8 cellular contexts compared by ENCODE assay signal in the genomic region with DNA sequence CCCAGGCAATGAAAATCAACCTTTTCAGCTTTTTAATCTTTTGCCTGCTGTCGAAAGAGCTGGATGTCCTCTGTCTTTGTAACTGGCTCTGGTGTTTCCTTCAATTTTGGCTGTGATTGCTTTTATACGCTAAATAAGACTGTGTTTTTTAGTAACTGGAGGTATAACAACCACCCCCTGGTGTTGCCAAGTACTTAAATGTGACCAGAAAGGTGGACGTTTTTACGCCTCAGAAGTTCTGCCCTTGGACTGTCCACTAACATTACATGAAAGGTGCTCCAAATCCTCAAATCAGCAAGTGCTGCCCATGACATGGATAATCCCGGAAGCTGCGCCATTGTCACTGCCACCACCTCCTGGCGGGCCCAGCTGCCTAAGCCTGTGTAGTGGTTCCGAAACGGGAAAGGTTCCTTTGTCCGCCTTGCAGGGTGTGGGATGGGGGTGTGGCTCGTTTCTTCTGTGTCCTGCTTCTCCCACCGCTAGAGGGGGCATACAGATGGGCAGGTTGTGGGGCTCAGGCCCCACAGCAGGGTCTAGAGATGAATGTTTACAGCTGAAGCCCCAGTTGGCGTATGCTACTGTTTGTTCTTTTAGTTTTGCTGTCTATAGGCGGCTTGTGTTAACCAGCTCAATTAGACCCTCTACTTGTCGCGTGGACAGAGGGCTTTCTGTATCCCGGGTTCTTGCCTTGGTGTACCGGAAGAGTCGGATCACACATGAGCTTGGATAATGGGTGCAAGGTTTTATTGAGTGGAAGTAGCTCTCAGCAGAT.
DNase-seq lines count a peak whose midpoint lies in the region; ATAC-seq and TF ChIP-seq lines count a peak whose summit lies in the region.

No MANE protein-coding gene starts in this region.

- no peak for TF ChIP-seq POLR2A in prostate gland (IDR thresholded peaks at IDR 0.05)

- H3K36me3 ChIP-seq in WERI-Rb-1 (no peaks in the 10 kb centered on the region), prostate gland (no peaks in the 10 kb centered on the region)

- H3K4me1 ChIP-seq in prostate gland (replicated peaks), result no peaks in the 10 kb centered on the region

- no peaks in the 10 kb centered on the region for H3K27me3 ChIP-seq in WERI-Rb-1 (ENCODE audit: insufficient read depth, low read depth, severe bottlenecking)
- no peaks in the 10 kb centered on the region for H3K27me3 ChIP-seq in prostate gland (replicated peaks; ENCODE audit: insufficient read depth)

- intact Hi-C loops in prostate gland (cut with DNase I), result loop anchor here (5.0 kb wide), 1 partner anchor 485 kb away; no protein-coding TSS in a partner anchor

- H3K9me3 ChIP-seq in WERI-Rb-1 (ENCODE audit: severe bottlenecking), result no peaks in the 10 kb centered on the region
- H3K9me3 ChIP-seq in prostate gland, result no peaks in the 10 kb centered on the region

- DNase-seq in DMS 273 treated with DMSO at 0.1 percent for 48 hours (lab: John Stamatoyannopoulos, UW), result peak; percentile 63
- DNase-seq in HUDEP-2 (lab: John Stamatoyannopoulos, UW; ENCODE audit: unreplicated experiment in 76 of 76), result peak in 39 of 76 experiments; percentile 4 to 61 (median 26)
- DNase-seq in WERI-Rb-1, result no peak
- peak; percentile 36 for DNase-seq in iris pigment epithelial cell (ENCODE audit: low read depth)
- DNase-seq in epidermal melanocyte (ENCODE audit: insufficient read length, low spot score), result no peak
- no peak for DNase-seq in prostate gland (ENCODE audit: low spot score)
- DNase-seq in NCI-H510A (lab: John Stamatoyannopoulos, UW), result no peak

- H3K4me3 ChIP-seq in WERI-Rb-1 (ENCODE audit: low read depth, low read length), result no peak overlapping the region
- H3K4me3 ChIP-seq in prostate gland, result no peak overlapping the region

- no peak for ATAC-seq in GM21381 (IDR thresholded peaks at IDR 0.05; ENCODE audit: unreplicated experiment)

- TF ChIP-seq CTCF in WERI-Rb-1 (IDR thresholded peaks at IDR 0.05; ENCODE audit: low read depth, low read length) (peak; percentile 48), prostate gland (IDR thresholded peaks at IDR 0.05) (peak in 2 of 4 experiments; percentile 35 to 37)

- WGBS in prostate gland, result 56% methylated on average over 19 of the region's 19 CpGs

- H3K27ac ChIP-seq in WERI-Rb-1, result no peak overlapping the region
- no peak overlapping the region for H3K27ac ChIP-seq in prostate gland

Comparison
In these comparisons a context has a peak if more than half of its experiments do, and no peak if none do; other contexts are left out.
1. DNase-seq: peak in DMS 273 treated with DMSO at 0.1 percent for 48 hours (single experiment), HUDEP-2 (39 of 76) and iris pigment epithelial cell (single experiment); none in WERI-Rb-1 (single experiment), epidermal melanocyte (single experiment), prostate gland (single experiment) and NCI-H510A (single experiment).